In the genomic region with DNA sequence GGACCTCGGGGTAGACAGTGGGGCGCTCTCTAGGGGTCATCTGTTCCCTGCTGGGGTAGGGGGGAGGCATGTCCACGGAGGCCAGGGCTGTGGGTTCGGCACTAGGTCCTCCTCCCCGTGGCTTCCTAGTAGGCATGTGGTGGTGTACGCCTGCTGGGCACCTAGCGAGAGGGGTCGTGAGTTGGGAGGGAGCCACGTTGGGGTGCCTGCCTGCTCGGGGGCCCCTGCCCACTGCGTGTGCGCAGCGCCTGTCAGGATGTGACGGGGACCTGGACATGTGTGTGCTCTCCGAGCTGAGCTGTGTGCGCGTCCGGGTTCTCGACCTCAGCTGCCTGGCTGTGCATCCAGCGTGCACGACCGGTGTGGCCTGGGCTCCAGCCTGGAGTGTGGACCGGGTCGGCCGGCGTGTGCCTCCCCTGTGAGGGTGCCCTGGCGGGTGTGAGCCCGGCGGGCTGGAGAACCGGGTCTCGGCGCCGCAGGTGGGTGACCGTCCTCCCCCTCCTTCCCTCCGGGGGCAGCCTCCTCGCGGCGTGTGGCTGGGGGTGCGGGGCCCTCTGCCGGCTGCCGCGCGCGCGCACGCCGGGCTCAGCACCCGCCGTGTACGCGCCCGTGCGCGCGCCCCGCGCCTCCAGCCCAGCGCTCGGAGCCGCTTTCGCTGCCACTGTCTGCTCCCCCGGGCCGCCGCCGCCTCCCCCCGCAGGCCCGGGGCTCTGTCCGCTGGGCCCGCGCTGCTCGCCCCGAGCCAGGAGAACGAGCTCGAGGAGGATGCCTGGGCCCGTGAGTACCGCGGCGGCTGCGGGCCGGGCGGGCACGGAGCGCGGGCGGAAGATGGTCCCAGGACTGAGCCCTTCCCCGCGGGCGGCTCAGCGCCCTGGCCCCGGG, we compare ENCODE assay signal across 2 cellular contexts.
TF ChIP-seq lines count a peak whose summit lies in the region.

A gene with protein sequence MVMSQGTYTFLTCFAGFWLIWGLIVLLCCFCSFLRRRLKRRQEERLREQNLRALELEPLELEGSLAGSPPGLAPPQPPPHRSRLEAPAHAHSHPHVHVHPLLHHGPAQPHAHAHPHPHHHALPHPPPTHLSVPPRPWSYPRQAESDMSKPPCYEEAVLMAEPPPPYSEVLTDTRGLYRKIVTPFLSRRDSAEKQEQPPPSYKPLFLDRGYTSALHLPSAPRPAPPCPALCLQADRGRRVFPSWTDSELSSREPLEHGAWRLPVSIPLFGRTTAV (plus strand): TSS at position 631 of the 882 bp plus-strand sequence. CDS start 8,254 bp downstream, outside the sequence.

TF ChIP-seq in IMR-90, 13 proteins besides CTCF, POLR2A, EP300 and RAD21:
- TF ChIP-seq RCOR1 (IDR thresholded peaks at IDR 0.05; ENCODE audit: insufficient replicate concordance, low read length) (no peak), MAZ (IDR thresholded peaks at IDR 0.05; ENCODE audit: borderline replicate concordance, low read depth, low read length) (0 out of 2 replicates have a peak, but pooled peaks have one; percentile 52)

TF ChIP-seq in SK-N-SH, 30 proteins besides CTCF, POLR2A, EP300 and RAD21:
- TF ChIP-seq NFIC (IDR thresholded peaks at IDR 0.05; ENCODE audit: borderline replicate concordance) (no peak), YY1 (IDR thresholded peaks at IDR 0.05; ENCODE audit: low read depth) (no peak), CHD2 (IDR thresholded peaks at IDR 0.05; ENCODE audit: low read length, partially characterized antibody) (no peak), SIN3A (IDR thresholded peaks at IDR 0.05; ENCODE audit: borderline replicate concordance, low read depth, low read length) (no peak), FOSL2 (IDR thresholded peaks at IDR 0.05; ENCODE audit: borderline replicate concordance, low read depth) (no peak), RXRA (IDR thresholded peaks at IDR 0.05; ENCODE audit: borderline replicate concordance, low read depth) (no peak), TAF1 (IDR thresholded peaks at IDR 0.05; ENCODE audit: borderline replicate concordance, low read depth, low read length) (no peak), MXI1 (IDR thresholded peaks at IDR 0.05; ENCODE audit: low read depth, low read length) (peak; percentile 91), JUND (IDR thresholded peaks at IDR 0.05) (no peak), MEF2A (IDR thresholded peaks at IDR 0.05; ENCODE audit: borderline replicate concordance, low read depth) (no peak), FOXM1 (IDR thresholded peaks at IDR 0.05; ENCODE audit: low read depth) (no peak), TCF12 (IDR thresholded peaks at IDR 0.05) (no peak), RFX5 (IDR thresholded peaks at IDR 0.05; ENCODE audit: low read length) (no peak), FOXJ3 (CRISPR knock-in tag; IDR thresholded peaks at IDR 0.05) (peak; percentile 42; the same call in 1 of the 2 replicates), ELF1 (IDR thresholded peaks at IDR 0.05) (no peak), TEAD4 (IDR thresholded peaks at IDR 0.05; ENCODE audit: borderline replicate concordance, insufficient read depth) (no peak), POLR2AphosphoS5 (IDR thresholded peaks at IDR 0.05; ENCODE audit: low read depth, low read length) (no peak), RCOR1 (IDR thresholded peaks at IDR 0.05; ENCODE audit: low read length) (0 out of 2 replicates have a peak, but pooled peaks have one; percentile 31), NRF1 (IDR thresholded peaks at IDR 0.05; ENCODE audit: low read depth, low read length) (peak; percentile 51), SMC3 (IDR thresholded peaks at IDR 0.05; ENCODE audit: low read depth, low read length) (no peak), EZH2phosphoT487 (IDR thresholded peaks at IDR 0.05; ENCODE audit: borderline replicate concordance, low read depth) (no peak)
- TF ChIP-seq, protein P1, sequence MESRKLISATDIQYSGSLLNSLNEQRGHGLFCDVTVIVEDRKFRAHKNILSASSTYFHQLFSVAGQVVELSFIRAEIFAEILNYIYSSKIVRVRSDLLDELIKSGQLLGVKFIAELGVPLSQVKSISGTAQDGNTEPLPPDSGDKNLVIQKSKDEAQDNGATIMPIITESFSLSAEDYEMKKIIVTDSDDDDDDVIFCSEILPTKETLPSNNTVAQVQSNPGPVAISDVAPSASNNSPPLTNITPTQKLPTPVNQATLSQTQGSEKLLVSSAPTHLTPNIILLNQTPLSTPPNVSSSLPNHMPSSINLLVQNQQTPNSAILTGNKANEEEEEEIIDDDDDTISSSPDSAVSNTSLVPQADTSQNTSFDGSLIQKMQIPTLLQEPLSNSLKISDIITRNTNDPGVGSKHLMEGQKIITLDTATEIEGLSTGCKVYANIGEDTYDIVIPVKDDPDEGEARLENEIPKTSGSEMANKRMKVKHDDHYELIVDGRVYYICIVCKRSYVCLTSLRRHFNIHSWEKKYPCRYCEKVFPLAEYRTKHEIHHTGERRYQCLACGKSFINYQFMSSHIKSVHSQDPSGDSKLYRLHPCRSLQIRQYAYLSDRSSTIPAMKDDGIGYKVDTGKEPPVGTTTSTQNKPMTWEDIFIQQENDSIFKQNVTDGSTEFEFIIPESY (IDR thresholded peaks at IDR 0.05; ENCODE audit: borderline replicate concordance, low read depth) = no peak
- TF ChIP-seq, protein P2, sequence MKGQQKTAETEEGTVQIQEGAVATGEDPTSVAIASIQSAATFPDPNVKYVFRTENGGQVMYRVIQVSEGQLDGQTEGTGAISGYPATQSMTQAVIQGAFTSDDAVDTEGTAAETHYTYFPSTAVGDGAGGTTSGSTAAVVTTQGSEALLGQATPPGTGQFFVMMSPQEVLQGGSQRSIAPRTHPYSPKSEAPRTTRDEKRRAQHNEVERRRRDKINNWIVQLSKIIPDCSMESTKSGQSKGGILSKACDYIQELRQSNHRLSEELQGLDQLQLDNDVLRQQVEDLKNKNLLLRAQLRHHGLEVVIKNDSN (IDR thresholded peaks at IDR 0.05; ENCODE audit: borderline replicate concordance, low read depth) = no peak
- TF ChIP-seq, protein P3, sequence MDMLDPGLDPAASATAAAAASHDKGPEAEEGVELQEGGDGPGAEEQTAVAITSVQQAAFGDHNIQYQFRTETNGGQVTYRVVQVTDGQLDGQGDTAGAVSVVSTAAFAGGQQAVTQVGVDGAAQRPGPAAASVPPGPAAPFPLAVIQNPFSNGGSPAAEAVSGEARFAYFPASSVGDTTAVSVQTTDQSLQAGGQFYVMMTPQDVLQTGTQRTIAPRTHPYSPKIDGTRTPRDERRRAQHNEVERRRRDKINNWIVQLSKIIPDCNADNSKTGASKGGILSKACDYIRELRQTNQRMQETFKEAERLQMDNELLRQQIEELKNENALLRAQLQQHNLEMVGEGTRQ (IDR thresholded peaks at IDR 0.05; ENCODE audit: borderline replicate concordance, low read depth, low read length) = no peak
- TF ChIP-seq, protein P4, sequence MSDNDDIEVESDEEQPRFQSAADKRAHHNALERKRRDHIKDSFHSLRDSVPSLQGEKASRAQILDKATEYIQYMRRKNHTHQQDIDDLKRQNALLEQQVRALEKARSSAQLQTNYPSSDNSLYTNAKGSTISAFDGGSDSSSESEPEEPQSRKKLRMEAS (IDR thresholded peaks at IDR 0.05; ENCODE audit: low read depth) = peak; percentile 52; the same call in 1 of the 2 replicates
- TF ChIP-seq, protein P5, sequence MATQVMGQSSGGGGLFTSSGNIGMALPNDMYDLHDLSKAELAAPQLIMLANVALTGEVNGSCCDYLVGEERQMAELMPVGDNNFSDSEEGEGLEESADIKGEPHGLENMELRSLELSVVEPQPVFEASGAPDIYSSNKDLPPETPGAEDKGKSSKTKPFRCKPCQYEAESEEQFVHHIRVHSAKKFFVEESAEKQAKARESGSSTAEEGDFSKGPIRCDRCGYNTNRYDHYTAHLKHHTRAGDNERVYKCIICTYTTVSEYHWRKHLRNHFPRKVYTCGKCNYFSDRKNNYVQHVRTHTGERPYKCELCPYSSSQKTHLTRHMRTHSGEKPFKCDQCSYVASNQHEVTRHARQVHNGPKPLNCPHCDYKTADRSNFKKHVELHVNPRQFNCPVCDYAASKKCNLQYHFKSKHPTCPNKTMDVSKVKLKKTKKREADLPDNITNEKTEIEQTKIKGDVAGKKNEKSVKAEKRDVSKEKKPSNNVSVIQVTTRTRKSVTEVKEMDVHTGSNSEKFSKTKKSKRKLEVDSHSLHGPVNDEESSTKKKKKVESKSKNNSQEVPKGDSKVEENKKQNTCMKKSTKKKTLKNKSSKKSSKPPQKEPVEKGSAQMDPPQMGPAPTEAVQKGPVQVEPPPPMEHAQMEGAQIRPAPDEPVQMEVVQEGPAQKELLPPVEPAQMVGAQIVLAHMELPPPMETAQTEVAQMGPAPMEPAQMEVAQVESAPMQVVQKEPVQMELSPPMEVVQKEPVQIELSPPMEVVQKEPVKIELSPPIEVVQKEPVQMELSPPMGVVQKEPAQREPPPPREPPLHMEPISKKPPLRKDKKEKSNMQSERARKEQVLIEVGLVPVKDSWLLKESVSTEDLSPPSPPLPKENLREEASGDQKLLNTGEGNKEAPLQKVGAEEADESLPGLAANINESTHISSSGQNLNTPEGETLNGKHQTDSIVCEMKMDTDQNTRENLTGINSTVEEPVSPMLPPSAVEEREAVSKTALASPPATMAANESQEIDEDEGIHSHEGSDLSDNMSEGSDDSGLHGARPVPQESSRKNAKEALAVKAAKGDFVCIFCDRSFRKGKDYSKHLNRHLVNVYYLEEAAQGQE (IDR thresholded peaks at IDR 0.05; ENCODE audit: low read depth, low read length) = no peak
- TF ChIP-seq, protein P6, sequence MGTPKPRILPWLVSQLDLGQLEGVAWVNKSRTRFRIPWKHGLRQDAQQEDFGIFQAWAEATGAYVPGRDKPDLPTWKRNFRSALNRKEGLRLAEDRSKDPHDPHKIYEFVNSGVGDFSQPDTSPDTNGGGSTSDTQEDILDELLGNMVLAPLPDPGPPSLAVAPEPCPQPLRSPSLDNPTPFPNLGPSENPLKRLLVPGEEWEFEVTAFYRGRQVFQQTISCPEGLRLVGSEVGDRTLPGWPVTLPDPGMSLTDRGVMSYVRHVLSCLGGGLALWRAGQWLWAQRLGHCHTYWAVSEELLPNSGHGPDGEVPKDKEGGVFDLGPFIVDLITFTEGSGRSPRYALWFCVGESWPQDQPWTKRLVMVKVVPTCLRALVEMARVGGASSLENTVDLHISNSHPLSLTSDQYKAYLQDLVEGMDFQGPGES (IDR thresholded peaks at IDR 0.05; ENCODE audit: low read depth, low read length) = no peak
- TF ChIP-seq, protein P7, sequence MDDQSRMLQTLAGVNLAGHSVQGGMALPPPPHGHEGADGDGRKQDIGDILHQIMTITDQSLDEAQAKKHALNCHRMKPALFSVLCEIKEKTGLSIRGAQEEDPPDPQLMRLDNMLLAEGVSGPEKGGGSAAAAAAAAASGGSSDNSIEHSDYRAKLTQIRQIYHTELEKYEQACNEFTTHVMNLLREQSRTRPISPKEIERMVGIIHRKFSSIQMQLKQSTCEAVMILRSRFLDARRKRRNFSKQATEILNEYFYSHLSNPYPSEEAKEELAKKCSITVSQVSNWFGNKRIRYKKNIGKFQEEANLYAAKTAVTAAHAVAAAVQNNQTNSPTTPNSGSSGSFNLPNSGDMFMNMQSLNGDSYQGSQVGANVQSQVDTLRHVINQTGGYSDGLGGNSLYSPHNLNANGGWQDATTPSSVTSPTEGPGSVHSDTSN (IDR thresholded peaks at IDR 0.05) = 0 out of 2 replicates have a peak, but pooled peaks have one; percentile 6
